ENCODE assay signal across 9 cellular contexts in the genomic region with DNA sequence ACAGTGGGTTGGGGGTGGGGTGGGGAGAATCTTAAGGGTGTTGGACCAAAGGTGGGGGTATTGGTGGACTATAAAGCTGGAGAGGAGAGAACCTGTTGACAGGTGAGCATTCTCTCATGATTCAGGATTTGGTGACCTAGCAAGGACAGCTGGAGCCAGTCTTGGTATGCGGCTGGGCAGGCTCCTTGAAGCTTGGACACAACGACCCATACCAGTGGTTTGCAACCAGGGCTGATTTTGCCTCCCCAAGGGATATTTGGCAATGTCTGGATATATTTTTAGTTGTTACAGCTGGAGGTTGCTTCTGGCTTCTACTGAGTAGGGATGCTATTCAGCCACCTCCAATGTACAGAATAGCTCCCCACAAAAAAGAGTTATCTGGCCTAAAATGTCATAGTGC. TPM values are rescaled to one million over a fixed set of nuclear protein-coding genes. Genes with fewer than 3 reads are reported as not detected.
"Had no signal": no experiment of that assay in that cellular context is flagged by ENCODE, and none has a peak within 500 bp of the region (broad histone marks: within the 10 kb centered on the region; RNA-seq: fewer than 3 reads in every experiment).

No MANE protein-coding gene starts in this region.

- H3K27ac ChIP-seq: GM23248, HL-60 had no signal

- H2AFZ ChIP-seq: GM23248 had no signal

- H3K9ac ChIP-seq: GM23248 had no signal

- H3K9me3 ChIP-seq: HAP-1 had no signal

- DNase-seq: GM23248, GOT3, H7, HFFc6 had no signal

- H3K4me3 ChIP-seq: GM23248, HAP-1 had no signal

- H3K36me3 ChIP-seq: HAP-1 had no signal

RNA-seq across cellular contexts. Expression of gene ACCSL, which starts 53.3 kb away (rescaled TPM):
- total RNA-seq: GM23248, H4, H7, HepG2, HFFc6, HT1080 had no signal
- polyA plus RNA-seq: GM23248, HepG2 had no signal
